9 cellular contexts compared by ENCODE assay signal in genomic region chr2:36358317-36358659, GRCh38. TPM values are rescaled to one million over a fixed set of nuclear protein-coding genes. Genes with fewer than 3 reads are reported as not detected.
A peak's percentile ranks its signal among the peaks of the same experiment; 100 is the strongest.
DNase-seq lines count a peak whose midpoint lies in the region; FAIRE-seq and TF ChIP-seq lines count a peak whose summit lies in the region.
"Had no signal": no experiment of that assay in that cellular context is flagged by ENCODE, and none has a peak within 500 bp of the region (broad histone marks: within the 10 kb centered on the region; RNA-seq: fewer than 3 reads in every experiment).

No MANE protein-coding gene starts in this region.

- no peaks in the 10 kb centered on the region for H3K27me3 ChIP-seq in adipocyte (replicated peaks; ENCODE audit: control insufficient read depth, insufficient read depth, low read length)
- no peaks in the 10 kb centered on the region for H3K27me3 ChIP-seq in kidney epithelial cell (ENCODE audit: control insufficient read depth, insufficient read depth, low read length)

- peak overlapping the region; percentile 97 for H3K9ac ChIP-seq in adipocyte (ENCODE audit: low read length)

- DNase-seq in NCI-H82 (lab: John Stamatoyannopoulos, UW): peak; percentile 48
- DNase-seq in NCI-H82 treated with DMSO at 0.1 percent for 48 hours (lab: John Stamatoyannopoulos, UW; ENCODE audit: unreplicated experiment): no peak
- DNase-seq in adipocyte (ENCODE audit: low read depth): peak; percentile 82
- DNase-seq in kidney epithelial cell (ENCODE audit: low read depth): no peak
- peak; percentile 57 for DNase-seq in superior temporal gyrus (ENCODE audit: extremely low spot score)
- DNase-seq in NCI-H2171 (lab: John Stamatoyannopoulos, UW): no peak
- no peak for DNase-seq in GM12892 (ENCODE audit: insufficient read length)
- DNase-seq in NCI-H2081 (lab: John Stamatoyannopoulos, UW): no peak
- DNase-seq: stimulated activated CD4-positive, alpha-beta T cell treated with anti-CD3 and anti-CD28 coated beads, Interleukin-1b, Interleukin-23, amount 100 ng/mL, for 48 hours had no signal

- H3K4me1 ChIP-seq in adipocyte (ENCODE audit: control insufficient read depth, insufficient read depth, low read length): peaks cover 63% of the 10 kb centered on the region

- FAIRE-seq in GM12892 (lab: Jason Lieb, UNC): no peak

- H3K36me3 ChIP-seq in adipocyte (ENCODE audit: control insufficient read depth, insufficient read depth, low read length, severe bottlenecking) (peaks cover 4% of the 10 kb centered on the region), kidney epithelial cell (ENCODE audit: control insufficient read depth, insufficient read depth, low read length) (no peaks in the 10 kb centered on the region)

- H3K9me3 ChIP-seq in adipocyte (ENCODE audit: control insufficient read depth, low read length): no peaks in the 10 kb centered on the region

- H3K4me3 ChIP-seq in adipocyte (ENCODE audit: low read length): peak overlapping the region; percentile 96
- H3K4me3 ChIP-seq in kidney epithelial cell (ENCODE audit: low read depth, low read length): peak overlapping the region; percentile 60

- no peak for TF ChIP-seq POLR2A in GM12892 (IDR thresholded peaks at IDR 0.05; ENCODE audit: low read depth, low read length)

- no peak for TF ChIP-seq CTCF in kidney epithelial cell (IDR thresholded peaks at IDR 0.05; ENCODE audit: insufficient read depth, low read length, poor library complexity, severe bottlenecking)

RNA-seq across cellular contexts. Expression of gene CRIM1, which starts 2.7 kb away (rescaled TPM):
- total RNA-seq in kidney epithelial cell: 103 and 145 TPM in 2 replicates
- polyA plus RNA-seq in GM12892 (2012; ENCODE audit: missing spikeins): 4.2 TPM

Comparison
In these comparisons a context has a peak if more than half of its experiments do, and no peak if none do; other contexts are left out.
1. DNase-seq: peak in NCI-H82 (single experiment), adipocyte (single experiment) and superior temporal gyrus (single experiment); none in NCI-H82 treated with DMSO at 0.1 percent for 48 hours (single experiment), kidney epithelial cell (single experiment), NCI-H2171 (single experiment), GM12892 (single experiment) and NCI-H2081 (0 of 2).